Comparison of ENCODE assay signal across 16 cellular contexts in genomic region chr1:6991271-6991670, GRCh38.
DNase-seq lines count a peak whose midpoint lies in the region; ATAC-seq and TF ChIP-seq lines count a peak whose summit lies in the region.
"Had no signal": no experiment of that assay in that cellular context is flagged by ENCODE, and none has a peak within 500 bp of the region (broad histone marks: within the 10 kb centered on the region; RNA-seq: fewer than 3 reads in every experiment).

No MANE protein-coding gene starts in this region.

- DNase-seq in GM04504 (ENCODE audit: low read depth) (peak; percentile 23), RPMI7951 (ENCODE audit: low read depth) (peak; percentile 87), epithelial cell of prostate (ENCODE audit: low read depth, low spot score) (peak; percentile 27), retinal pigment epithelial cell (ENCODE audit: low read depth) (peak; percentile 41), MG63 (no peak), KBM-7 (no peak), KG1 (lab: John Stamatoyannopoulos, UW) (no peak)
- DNase-seq: body of pancreas; CD8-positive, alpha-beta memory T cell; endodermal cell; hippocampal formation; NCI-H1105; NCI-H510A; RPMI8226; sigmoid colon had no signal

- in situ Hi-C loops in KBM-7 (cut with MboI; ENCODE audit: low pct_unique_long_range_greater_than_20kb, low sequenced_read_pairs), result no loop called here

- no peak overlapping the region for H3K27ac ChIP-seq in epithelial cell of prostate
- H3K27ac ChIP-seq: body of pancreas, sigmoid colon had no signal

- no peak overlapping the region for H3K4me3 ChIP-seq in retinal pigment epithelial cell (ENCODE audit: low read length)
- no peak overlapping the region for H3K4me3 ChIP-seq in MG63
- H3K4me3 ChIP-seq: body of pancreas, sigmoid colon had no signal

- no peak for TF ChIP-seq CTCF in retinal pigment epithelial cell (conservative IDR thresholded peaks at IDR 0.05; ENCODE audit: low read depth, low read length)

- ATAC-seq in HG03159 (IDR thresholded peaks at IDR 0.05; ENCODE audit: unreplicated experiment), result no peak
- ATAC-seq: body of pancreas had no signal

- no peaks in the 10 kb centered on the region for H3K36me3 ChIP-seq in MG63
- H3K36me3 ChIP-seq: sigmoid colon had no signal

- H3K27me3 ChIP-seq in MG63, result no peaks in the 10 kb centered on the region

- H3K9me3 ChIP-seq in MG63, result peaks cover 7% of the 10 kb centered on the region
- H3K9me3 ChIP-seq: body of pancreas, sigmoid colon had no signal

Comparison
In these comparisons a context has a peak if more than half of its experiments do, and no peak if none do; other contexts are left out.
1. DNase-seq: peak in GM04504 (single experiment), RPMI7951 (single experiment), epithelial cell of prostate (single experiment) and retinal pigment epithelial cell (single experiment); none in MG63 (single experiment), KBM-7 (single experiment) and KG1 (single experiment).